In genomic region chr13:50236898-50237318, GRCh38 we compare ENCODE assay signal across 8 cellular contexts.
A peak's percentile ranks its signal among the peaks of the same experiment; 100 is the strongest.
DNase-seq lines count a peak whose midpoint lies in the region; ATAC-seq and TF ChIP-seq lines count a peak whose summit lies in the region.

No MANE protein-coding gene starts in this region.

- H3K4me1 Mint-ChIP-seq in T-helper 1 cell treated with Interleukin-12 subunit alpha and Interleukin-12 subunit beta and Interleukin-4 antibody, amounts not matched to agents 30 μg/mL and 1 μg/mL, for 36 hours (ENCODE audit: low read depth) = peaks cover 31% of the 10 kb centered on the region
- peaks cover 17% of the 10 kb centered on the region for H3K4me1 Mint-ChIP-seq in osteocyte (ENCODE audit: unreplicated experiment)

- H3K9me3 ChIP-seq in lower lobe of right lung = no peaks in the 10 kb centered on the region

- H3K27me3 ChIP-seq in lower lobe of right lung (ENCODE audit: low read depth) = no peaks in the 10 kb centered on the region

- no peaks in the 10 kb centered on the region for H3K4me1 ChIP-seq in lower lobe of right lung

- intact Hi-C loops in lower lobe of right lung (cut with DNase I) = no loop called here

- TF ChIP-seq CTCF in lower lobe of right lung (IDR thresholded peaks at IDR 0.05) (no peak), osteocyte (IDR thresholded peaks at IDR 0.05) (no peak)

- H3K27me3 Mint-ChIP-seq in T-helper 1 cell treated with Interleukin-12 subunit alpha and Interleukin-12 subunit beta and Interleukin-4 antibody, amounts not matched to agents 30 μg/mL and 1 μg/mL, for 36 hours (ENCODE audit: low read depth) = peaks cover 74% of the 10 kb centered on the region
- no peaks in the 10 kb centered on the region for H3K27me3 Mint-ChIP-seq in osteocyte (ENCODE audit: unreplicated experiment)

- peak overlapping the region; percentile 60 for H3K27ac Mint-ChIP-seq in T-helper 1 cell treated with Interleukin-12 subunit alpha and Interleukin-12 subunit beta and Interleukin-4 antibody, amounts not matched to agents 30 μg/mL and 1 μg/mL, for 36 hours
- no peak overlapping the region for H3K27ac Mint-ChIP-seq in osteocyte (ENCODE audit: unreplicated experiment)

- peak overlapping the region; percentile 17 for H3K4me3 Mint-ChIP-seq in T-helper 1 cell treated with Interleukin-12 subunit alpha and Interleukin-12 subunit beta and Interleukin-4 antibody, amounts not matched to agents 30 μg/mL and 1 μg/mL, for 36 hours
- H3K4me3 Mint-ChIP-seq in osteocyte (ENCODE audit: unreplicated experiment) = no peak overlapping the region

- peaks cover 9% of the 10 kb centered on the region for H3K9me3 Mint-ChIP-seq in T-helper 1 cell treated with Interleukin-12 subunit alpha and Interleukin-12 subunit beta and Interleukin-4 antibody, amounts not matched to agents 30 μg/mL and 1 μg/mL, for 36 hours
- H3K9me3 Mint-ChIP-seq in osteocyte (ENCODE audit: unreplicated experiment) = no peaks in the 10 kb centered on the region

- H3K36me3 ChIP-seq in lower lobe of right lung = no peaks in the 10 kb centered on the region

- ATAC-seq in GM18511 (IDR thresholded peaks at IDR 0.05; ENCODE audit: unreplicated experiment) (peak; percentile 98), HG02588 (IDR thresholded peaks at IDR 0.05; ENCODE audit: unreplicated experiment) (peak; percentile 95), lower lobe of right lung (no peak)

- H3K4me3 ChIP-seq in lower lobe of right lung = no peak overlapping the region

- peak; percentile 40 for DNase-seq in kidney tubule cell (ENCODE audit: low spot score)
- no peak for DNase-seq in lower lobe of right lung
- no peak for DNase-seq in osteocyte (ENCODE audit: extremely low spot score, unreplicated experiment)
- no peak for DNase-seq in SW 1271 (lab: John Stamatoyannopoulos, UW)
- DNase-seq in NCI-H524 (lab: John Stamatoyannopoulos, UW) = no peak

- H3K36me3 Mint-ChIP-seq in T-helper 1 cell treated with Interleukin-12 subunit alpha and Interleukin-12 subunit beta and Interleukin-4 antibody, amounts not matched to agents 30 μg/mL and 1 μg/mL, for 36 hours (ENCODE audit: low read depth) = peaks cover 6% of the 10 kb centered on the region
- H3K36me3 Mint-ChIP-seq in osteocyte (ENCODE audit: unreplicated experiment) = peaks cover 4% of the 10 kb centered on the region

- no peak overlapping the region for H3K27ac ChIP-seq in lower lobe of right lung

Comparison
In these comparisons a context has a peak if more than half of its experiments do, and no peak if none do; other contexts are left out.
1. ATAC-seq: peak in GM18511 (single experiment) and HG02588 (single experiment); none in lower lobe of right lung (0 of 2).